16 cellular contexts compared by ENCODE assay signal in the genomic region with DNA sequence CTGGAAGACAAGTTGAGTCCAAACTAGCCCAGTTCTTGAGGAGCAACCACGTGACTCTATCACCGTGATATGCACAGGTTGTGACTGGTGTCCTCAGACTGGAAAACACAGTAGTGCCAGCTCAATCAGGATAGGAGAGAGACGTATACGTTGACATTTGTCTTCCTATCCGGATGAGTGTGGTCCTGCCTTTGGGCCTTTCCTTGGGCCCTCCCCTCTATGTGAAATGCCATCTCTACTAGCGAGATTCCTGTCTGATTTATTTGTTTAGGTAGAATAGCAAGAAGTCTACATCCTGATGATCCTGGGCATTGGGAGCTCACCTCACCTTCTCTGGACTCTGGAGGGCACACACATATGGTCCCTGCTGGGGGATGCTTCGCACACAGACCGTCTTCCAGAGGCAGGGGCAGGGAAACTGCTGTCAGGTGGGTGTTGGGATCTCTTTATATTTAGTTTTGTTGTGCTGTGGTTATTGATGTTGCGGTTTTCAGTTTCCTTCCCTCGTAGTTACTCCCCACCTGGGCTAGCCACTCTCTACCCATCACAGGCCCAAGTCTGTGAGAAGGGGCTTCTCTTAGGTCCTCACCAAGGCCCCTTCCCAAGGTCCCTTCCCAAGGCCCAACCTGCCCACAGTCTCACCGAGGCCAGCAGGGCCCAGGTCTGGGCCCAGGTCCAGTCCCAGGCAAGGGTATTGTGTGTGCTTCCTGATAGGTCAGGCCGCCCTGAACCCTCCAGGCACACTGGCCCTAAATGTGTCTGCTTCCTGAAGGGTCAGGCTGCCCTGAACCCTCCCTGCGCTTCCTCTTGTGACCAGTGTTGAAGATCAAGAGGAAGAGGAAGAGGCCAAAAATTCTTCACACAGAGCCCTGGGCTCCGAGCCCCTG. TPM values are rescaled to one million over a fixed set of nuclear protein-coding genes. Genes with fewer than 3 reads are reported as not detected.
DNase-seq lines count a peak whose midpoint lies in the region; ATAC-seq, FAIRE-seq and TF ChIP-seq lines count a peak whose summit lies in the region.
"Had no signal": no experiment of that assay in that cellular context is flagged by ENCODE, and none has a peak within 500 bp of the region (broad histone marks: within the 10 kb centered on the region; RNA-seq: fewer than 3 reads in every experiment).

No MANE protein-coding gene starts in this region.

- no peak for TF ChIP-seq POLR2A in GM12891 (IDR thresholded peaks at IDR 0.05; ENCODE audit: low read depth, low read length)
- TF ChIP-seq POLR2A in testis (IDR thresholded peaks at IDR 0.05), result no peak

- H3K27me3 Mint-ChIP-seq in activated CD8-positive, alpha-beta T cell treated with anti-CD3 and anti-CD28 coated beads for 36 hours, result peaks cover 1% of the 10 kb centered on the region
- H3K27me3 Mint-ChIP-seq in naive B cell, result peaks cover 0 to 5% (median 0%) of the 10 kb centered on the region in 3 donors
- H3K27me3 Mint-ChIP-seq: activated naive CD8-positive, alpha-beta T cell had no signal

- H3K36me3 ChIP-seq in testis (ENCODE audit: low read depth, missing control alignments), result no peaks in the 10 kb centered on the region

- H3K9me3 ChIP-seq in testis, result no peaks in the 10 kb centered on the region
- H3K9me3 ChIP-seq: Caco-2 had no signal

- peaks cover 16% of the 10 kb centered on the region for H3K4me1 Mint-ChIP-seq in activated CD8-positive, alpha-beta T cell treated with anti-CD3 and anti-CD28 coated beads for 36 hours (ENCODE audit: low read depth)
- peaks cover 22 to 33% (median 25%) of the 10 kb centered on the region in 3 donors for H3K4me1 Mint-ChIP-seq in naive B cell

- no peaks in the 10 kb centered on the region for H3K27me3 ChIP-seq in testis

- no peak overlapping the region for H3K27ac ChIP-seq in testis

- peak; percentile 91 for FAIRE-seq in GM12891 (lab: Jason Lieb, UNC)

- no peak for TF ChIP-seq CTCF in activated CD8-positive, alpha-beta T cell treated with anti-CD3 and anti-CD28 coated beads for 36 hours (IDR thresholded peaks at IDR 0.05)
- no peak for TF ChIP-seq CTCF in testis (IDR thresholded peaks at IDR 0.05)

- CTCF ChIA-PET in activated CD8-positive, alpha-beta T cell treated with anti-CD3 and anti-CD28 coated beads for 36 hours (lab: Charles Lee), result no interaction called here

- H3K9me3 Mint-ChIP-seq in activated CD8-positive, alpha-beta T cell treated with anti-CD3 and anti-CD28 coated beads for 36 hours, result no peaks in the 10 kb centered on the region
- H3K9me3 Mint-ChIP-seq in naive B cell, result no peaks in the 10 kb centered on the region

- peak; percentile 40 for ATAC-seq in HG03442 (IDR thresholded peaks at IDR 0.05; ENCODE audit: unreplicated experiment)
- no peak for ATAC-seq in activated CD8-positive, alpha-beta T cell treated with anti-CD3 and anti-CD28 coated beads for 36 hours
- peak; percentile 30 for ATAC-seq in naive B cell (ENCODE audit: low read depth in 2 of 2)
- ATAC-seq in HG02938 (IDR thresholded peaks at IDR 0.05; ENCODE audit: unreplicated experiment), result no peak

- DNase-seq in GM12891 (ENCODE audit: insufficient read length, low spot score), result no peak
- DNase-seq in activated CD8-positive, alpha-beta T cell treated with anti-CD3 and anti-CD28 coated beads for 36 hours, result no peak
- DNase-seq in naive B cell, result no peak
- no peak for DNase-seq in cerebellar cortex (ENCODE audit: low spot score)
- DNase-seq in NCI-H524 (lab: John Stamatoyannopoulos, UW), result no peak
- no peak for DNase-seq in testis
- DNase-seq: activated CD4-positive, alpha-beta T cell treated with anti-CD3 and anti-CD28 coated beads, Interleukin-2, amount 50 U/mL, for 4 hours; Caco-2; NCI-H1092; NCI-H774; nucleus accumbens; stimulated activated naive CD4-positive, alpha-beta T cell; SW 1271 had no signal

- H3K4me3 ChIP-seq in testis, result no peak overlapping the region

- peak overlapping the region; percentile 22 for H3K27ac Mint-ChIP-seq in activated CD8-positive, alpha-beta T cell treated with anti-CD3 and anti-CD28 coated beads for 36 hours
- H3K27ac Mint-ChIP-seq in naive B cell, result peak overlapping the region in 4 of 6 donors; percentile 59 to 75 (median 62)
- H3K27ac Mint-ChIP-seq: activated naive CD8-positive, alpha-beta T cell had no signal

- 85 to 86% methylated on average over 14 of the region's 14 CpGs for whole genome bisulfite sequencing in testis, 2 donors

- POLR2A ChIA-PET in activated CD8-positive, alpha-beta T cell treated with anti-CD3 and anti-CD28 coated beads for 36 hours (lab: Charles Lee), result interaction anchor here (1.2 kb wide), 1 partner anchor 13 kb away, joined by 5 read pairs; no protein-coding TSS in a partner anchor

- H3K4me1 ChIP-seq in testis, result peaks cover 7% of the 10 kb centered on the region
- H3K4me1 ChIP-seq: Caco-2 had no signal

- H3K4me3 Mint-ChIP-seq in activated CD8-positive, alpha-beta T cell treated with anti-CD3 and anti-CD28 coated beads for 36 hours, result no peak overlapping the region
- H3K4me3 Mint-ChIP-seq in naive B cell, result peak overlapping the region in 4 of 8 donors; percentile 3 to 61 (median 34)
- H3K4me3 Mint-ChIP-seq: activated naive CD8-positive, alpha-beta T cell had no signal

- H3K36me3 Mint-ChIP-seq in activated CD8-positive, alpha-beta T cell treated with anti-CD3 and anti-CD28 coated beads for 36 hours (ENCODE audit: low read depth), result no peaks in the 10 kb centered on the region
- H3K36me3 Mint-ChIP-seq in naive B cell, result no peaks in the 10 kb centered on the region
- H3K36me3 Mint-ChIP-seq: activated naive CD8-positive, alpha-beta T cell had no signal

- intact Hi-C loops in activated CD8-positive, alpha-beta T cell treated with anti-CD3 and anti-CD28 coated beads for 36 hours (cut with micrococcal nuclease), result no loop called here
- intact Hi-C loops in testis (cut with DNase I; ENCODE audit: low total_unique reads), result no loop called here

TF ChIP-seq in GM12891, 5 proteins besides CTCF, POLR2A, EP300 and RAD21:
- TF ChIP-seq SPI1 (IDR thresholded peaks at IDR 0.05; ENCODE audit: low read depth, low read length) (peak; percentile 71), POU2F2 (IDR thresholded peaks at IDR 0.05; ENCODE audit: low read depth, low read length) (no peak)

RNA-seq across cellular contexts. Expression of gene SPINK4, which starts 19.0 kb away (rescaled TPM):
- polyA plus RNA-seq in GM12891 (2012; ENCODE audit: low read depth, missing spikeins), result not detected
- not detected for total RNA-seq in activated CD8-positive, alpha-beta T cell treated with anti-CD3 and anti-CD28 coated beads for 36 hours
- polyA plus RNA-seq in naive B cell (ENCODE audit: low read depth in 6 of 6), result not detected
- not detected for total RNA-seq in testis
- polyA plus RNA-seq in testis (ENCODE audit: insufficient read depth, low read depth, low replicate concordance), result not detected

RNA-seq across cellular contexts. Expression of gene BAG1, which starts 43.6 kb away (rescaled TPM):
- polyA plus RNA-seq in GM12891 (2012; ENCODE audit: low read depth, missing spikeins), result 51.4 TPM
- 10 to 100 TPM; 55.6 to 61.6 TPM for total RNA-seq in activated CD8-positive, alpha-beta T cell treated with anti-CD3 and anti-CD28 coated beads for 36 hours
- polyA plus RNA-seq in naive B cell (ENCODE audit: low read depth in 6 of 6) (10 to 100 TPM; 45.7 to 85.6 (median 73.2) TPM), testis (ENCODE audit: insufficient read depth, low read depth, low replicate concordance) (203 TPM)
- total RNA-seq in testis, result 100 to 1,000 TPM in 1 of 2 donors, 10 to 100 TPM in 1; 96.6 to 147 TPM

RNA-seq across cellular contexts. Expression of gene CHMP5, which starts 43.9 kb away (rescaled TPM):
- polyA plus RNA-seq in GM12891 (2012; ENCODE audit: low read depth, missing spikeins), result 67.3 TPM
- total RNA-seq in activated CD8-positive, alpha-beta T cell treated with anti-CD3 and anti-CD28 coated beads for 36 hours, result 10 to 100 TPM; 64.6 to 74.2 TPM
- polyA plus RNA-seq in naive B cell (ENCODE audit: low read depth in 6 of 6), result 10 to 100 TPM; 41.6 to 76.4 (median 54.2) TPM
- 10 to 100 TPM; 53.2 to 57.0 TPM for total RNA-seq in testis
- polyA plus RNA-seq in testis (ENCODE audit: insufficient read depth, low read depth, low replicate concordance), result 84.1 TPM

RNA-seq across cellular contexts. Expression of gene B4GALT1, which starts 53.8 kb away (rescaled TPM):
- 35.2 TPM for polyA plus RNA-seq in GM12891 (2012; ENCODE audit: low read depth, missing spikeins)
- total RNA-seq in activated CD8-positive, alpha-beta T cell treated with anti-CD3 and anti-CD28 coated beads for 36 hours, result 10 to 100 TPM; 41.2 to 41.4 TPM
- polyA plus RNA-seq in naive B cell (ENCODE audit: low read depth in 6 of 6), result 100 to 1,000 TPM in 1 of 6 donors, 10 to 100 TPM in 5; 30.4 to 112 (median 72.8) TPM
- 100 to 1,000 TPM; 192 to 212 TPM for total RNA-seq in testis
- polyA plus RNA-seq in testis (ENCODE audit: insufficient read depth, low read depth, low replicate concordance), result 112 TPM

Comparison
In these comparisons a context has a peak if more than half of its experiments do, and no peak if none do; other contexts are left out.
1. ATAC-seq: peak in HG03442 (single experiment) and naive B cell (2 of 2); none in activated CD8-positive, alpha-beta T cell treated with anti-CD3 and anti-CD28 coated beads for 36 hours (single experiment) and HG02938 (single experiment).